8 cellular contexts compared by ENCODE assay signal in genomic region chr16:67561824-67562525, GRCh38. TPM values are rescaled to one million over a fixed set of nuclear protein-coding genes. Genes with fewer than 3 reads are reported as not detected.
DNase-seq lines count a peak whose midpoint lies in the region.

No MANE protein-coding gene starts in this region.

- H3K4me2 ChIP-seq in neuronal stem cell (ENCODE audit: insufficient read depth, low read length, poor library complexity, severe bottlenecking), result peak overlapping the region; percentile 80

- no peaks in the 10 kb centered on the region for H3K9me3 ChIP-seq in HAP-1
- H3K9me3 ChIP-seq in neuronal stem cell (replicated peaks in 1 of 2; ENCODE audit: control insufficient read depth in 2 of 2, insufficient read depth in 1 of 2, low read depth in 1 of 2, low read length in 2 of 2), result no peaks in the 10 kb centered on the region

- peak overlapping the region; percentile 98 for H4K8ac ChIP-seq in neuronal stem cell (ENCODE audit: low read depth, low read length)

- H3K36me3 ChIP-seq in HAP-1 (replicated peaks) (peaks cover 5% of the 10 kb centered on the region; the same call in 1 of the 2 replicates), neuronal stem cell (replicated peaks in 1 of 2; ENCODE audit: control insufficient read depth in 2 of 2, insufficient read depth in 2 of 2, low read length in 2 of 2) (peaks cover 0 to 8% of the 10 kb centered on the region in 2 donors)

- H3K9ac ChIP-seq in neuronal stem cell (ENCODE audit: low read depth, low read length, poor library complexity), result peak overlapping the region; percentile 84

- peak overlapping the region; percentile 99 for H3K23ac ChIP-seq in neuronal stem cell (ENCODE audit: low read depth, low read length, poor library complexity)

- H3K14ac ChIP-seq in neuronal stem cell (ENCODE audit: low read length), result peak overlapping the region; percentile 94

- H4K91ac ChIP-seq in neuronal stem cell (ENCODE audit: low read depth, low read length, poor library complexity), result no peak overlapping the region

- H3K4me3 ChIP-seq in HAP-1, result peak overlapping the region; percentile 94
- H3K4me3 ChIP-seq in neuronal stem cell (ENCODE audit: low read length in 2 of 2), result peak overlapping the region; percentile 92 to 98

- peak overlapping the region; percentile 40 for H2AK5ac ChIP-seq in neuronal stem cell (ENCODE audit: low read depth, low read length)

- no peak overlapping the region for H3K4ac ChIP-seq in neuronal stem cell (ENCODE audit: low read length)

- in situ Hi-C loops in HAP-1 (cut with MboI; ENCODE audit: low sequenced_read_pairs), result no loop called here

- no peak overlapping the region for H2BK120ac ChIP-seq in neuronal stem cell (ENCODE audit: low read depth, low read length)

- no peaks in the 10 kb centered on the region for H3K27me3 ChIP-seq in HAP-1 (ENCODE audit: low read depth)
- H3K27me3 ChIP-seq in neuronal stem cell (ENCODE audit: control insufficient read depth in 3 of 3, insufficient read depth in 3 of 3, low read depth in 1 of 3, low read length in 3 of 3), result peaks cover 0 to 2% (median 0%) of the 10 kb centered on the region in 3 experiments

- H3K4me1 ChIP-seq in HAP-1 (peaks cover 19% of the 10 kb centered on the region), neuronal stem cell (ENCODE audit: control insufficient read depth in 2 of 2, insufficient read depth in 1 of 2, low read depth in 1 of 2, low read length in 2 of 2) (peaks cover 3 to 5% of the 10 kb centered on the region in 2 donors)

- peak overlapping the region; percentile 97 for H3K18ac ChIP-seq in neuronal stem cell (ENCODE audit: low read length)

- peak overlapping the region; percentile 100 for H3K27ac ChIP-seq in neuronal stem cell (replicated peaks; ENCODE audit: low read length)

- H3K79me1 ChIP-seq in neuronal stem cell (ENCODE audit: low read depth, low read length), result peaks cover 9% of the 10 kb centered on the region

- no peak overlapping the region for H2BK15ac ChIP-seq in neuronal stem cell (ENCODE audit: low read length)

- no peak overlapping the region for H2BK12ac ChIP-seq in neuronal stem cell (ENCODE audit: low read length)

- DNase-seq in GDM1 (lab: John Stamatoyannopoulos, UW), result peak; percentile 95
- peak; percentile 97 to 98 for DNase-seq in HAP-1 (ENCODE audit: low spot score in 2 of 2)
- DNase-seq in M059J (ENCODE audit: low read depth), result peak; percentile 97
- DNase-seq in SIG-M5 (lab: John Stamatoyannopoulos, UW), result peak; percentile 83
- DNase-seq in activated gamma-delta T cell treated with anti-CD3 and anti-CD28 coated beads, Interleukin-2, amount 50 U/mL, for 16 hours (ENCODE audit: low read depth), result peak; percentile 95
- peak; percentile 98 for DNase-seq in foreskin melanocyte
- peak; percentile 92 for DNase-seq in neuronal stem cell (ENCODE audit: low spot score)
- peak; percentile 95 for DNase-seq in stromal cell of bone marrow (ENCODE audit: low read depth)

- peak overlapping the region; percentile 93 for H2BK5ac ChIP-seq in neuronal stem cell (ENCODE audit: low read length)

- peak overlapping the region; percentile 96 for H2AFZ ChIP-seq in neuronal stem cell (ENCODE audit: low read length)

- no CpG with 5 or more reads among the region's 76 CpGs for WGBS in neuronal stem cell (ENCODE audit: extremely low coverage in 2 of 2, insufficient read length in 2 of 2, insufficient replicate concordance in 1 of 2), 2 donors

RNA-seq across cellular contexts. Expression of gene CTCF, which starts 0.4 kb away (rescaled TPM):
- total RNA-seq in M059J (2014; rRNA removed; shearing (Covaris generic)), result 24.8 and 38.8 TPM in 2 replicates
- 40.2 TPM for polyA plus RNA-seq in neuronal stem cell (2013, experiment 1 of 2)
- 39.4 TPM for polyA plus RNA-seq in neuronal stem cell (2013, experiment 2 of 2)

RNA-seq across cellular contexts. Expression of gene RIPOR1, which starts 33.3 kb away (rescaled TPM):
- 16.6 and 34.4 TPM in 2 replicates for total RNA-seq in M059J (2014; rRNA removed; shearing (Covaris generic))
- polyA plus RNA-seq in neuronal stem cell (2013, experiment 1 of 2), result 23.0 TPM
- 23.4 TPM for polyA plus RNA-seq in neuronal stem cell (2013, experiment 2 of 2)

Comparison
In these comparisons a context has a peak if more than half of its experiments do, and no peak if none do; other contexts are left out.
1. Peak in every context shown above with its lines: DNase-seq, H3K4me3 ChIP-seq and H3K27ac ChIP-seq.